Comparison of ENCODE assay signal across 17 cellular contexts in the genomic region with DNA sequence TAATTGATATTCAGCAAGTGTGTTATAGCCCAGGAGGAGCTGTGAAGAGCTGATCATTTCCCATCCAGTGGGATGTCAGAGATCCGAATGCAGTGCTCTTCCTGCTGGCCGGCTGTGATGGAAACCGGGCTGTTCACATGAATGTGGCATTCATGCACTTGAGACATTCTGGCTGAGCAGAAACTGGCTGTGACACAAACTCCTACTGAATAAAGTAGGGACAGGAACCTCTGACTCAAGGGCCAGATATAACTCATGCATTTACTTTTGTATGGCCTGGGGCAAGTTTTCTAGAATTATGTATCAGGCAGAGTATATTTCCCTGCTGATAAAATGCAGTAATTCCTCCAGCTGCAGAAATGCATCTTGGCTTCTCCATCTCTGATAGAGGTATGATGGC.
DNase-seq lines count a peak whose midpoint lies in the region; ATAC-seq and TF ChIP-seq lines count a peak whose summit lies in the region.
"Had no signal": no experiment of that assay in that cellular context is flagged by ENCODE, and none has a peak within 500 bp of the region (broad histone marks: within the 10 kb centered on the region; RNA-seq: fewer than 3 reads in every experiment).

No MANE protein-coding gene starts in this region.

- no peaks in the 10 kb centered on the region for H3K36me3 ChIP-seq in PC-3 (ENCODE audit: low read depth, low read length)

- no peak overlapping the region for H3K4me3 Mint-ChIP-seq in stimulated activated naive B cell treated with anti-CD40 and anti-IgM and Interleukin-4, amounts not matched to agents 10 μg/mL and 1 μg/mL and 100 μg/mL, for 72 hours
- H3K4me3 Mint-ChIP-seq: CD4-positive, alpha-beta memory T cell; GM23338; H9 had no signal

- H3K9me3 Mint-ChIP-seq in stimulated activated naive B cell treated with anti-CD40 and anti-IgM and Interleukin-4, amounts not matched to agents 10 μg/mL and 1 μg/mL and 100 μg/mL, for 72 hours = no peaks in the 10 kb centered on the region
- H3K9me3 Mint-ChIP-seq: CD4-positive, alpha-beta memory T cell; GM23338; H9 had no signal

- no peaks in the 10 kb centered on the region for H3K27me3 Mint-ChIP-seq in stimulated activated naive B cell treated with anti-CD40 and anti-IgM and Interleukin-4, amounts not matched to agents 10 μg/mL and 1 μg/mL and 100 μg/mL, for 72 hours
- H3K27me3 Mint-ChIP-seq: CD4-positive, alpha-beta memory T cell had no signal

- H3F3A ChIP-seq in PC-3 (ENCODE audit: low read length, unreplicated experiment) = no peaks in the 10 kb centered on the region

- CTCF ChIA-PET in PC-3 (lab: Charles Lee) = no interaction called here

- no peaks in the 10 kb centered on the region for H4K20me1 ChIP-seq in PC-3 (ENCODE audit: low read length)

- POLR2A ChIA-PET in PC-3 (lab: Charles Lee; ENCODE audit: unreplicated experiment) = no interaction called here

- no peaks in the 10 kb centered on the region for H3K36me3 Mint-ChIP-seq in stimulated activated naive B cell treated with anti-CD40 and anti-IgM and Interleukin-4, amounts not matched to agents 10 μg/mL and 1 μg/mL and 100 μg/mL, for 72 hours
- H3K36me3 Mint-ChIP-seq: CD4-positive, alpha-beta memory T cell had no signal

- no peaks in the 10 kb centered on the region for H3K4me1 ChIP-seq in PC-3 (ENCODE audit: insufficient read depth, low read length)
- H3K4me1 ChIP-seq: Caco-2 had no signal

- H3K4me2 ChIP-seq in PC-3 (ENCODE audit: low read length) = no peak overlapping the region
- H3K4me2 ChIP-seq: GM23338 had no signal

- H3K9ac ChIP-seq in PC-3 (ENCODE audit: low read length) = no peak overlapping the region

- H3K4me3 ChIP-seq in PC-3 (ENCODE audit: low read length) (no peak overlapping the region), epithelial cell of esophagus (ENCODE audit: low read length) (no peak overlapping the region)
- H3K4me3 ChIP-seq: GM12878, GM23338 had no signal

- H3K4me1 Mint-ChIP-seq in stimulated activated naive B cell treated with anti-CD40 and anti-IgM and Interleukin-4, amounts not matched to agents 10 μg/mL and 1 μg/mL and 100 μg/mL, for 72 hours = peaks cover 6 to 8% of the 10 kb centered on the region in 2 donors
- H3K4me1 Mint-ChIP-seq: CD4-positive, alpha-beta memory T cell; GM23338; H9 had no signal

- H2AFZ ChIP-seq in PC-3 (ENCODE audit: low read length) = no peak overlapping the region
- H2AFZ ChIP-seq: GM23338 had no signal

- DNase-seq in ELR (ENCODE audit: low read depth) (peak; percentile 18), PC-3 (peak; percentile 49), epithelial cell of esophagus (ENCODE audit: low read depth) (peak; percentile 41), NCI-H526 treated with DMSO at 0.1 percent for 48 hours (lab: John Stamatoyannopoulos, UW) (no peak)
- DNase-seq in stimulated activated naive B cell treated with anti-CD40 and anti-IgM and Interleukin-4, amounts not matched to agents 10 μg/mL and 1 μg/mL and 100 μg/mL, for 72 hours = no peak
- no peak for DNase-seq in activated effector memory CD4-positive, alpha-beta T cell treated with Interleukin-2 at 50 U/mL for 16 hours
- DNase-seq: C1 segment of cervical spinal cord; Caco-2; CD4-positive, alpha-beta memory T cell; DMS153; DND-41; GDM1; H9 had no signal

- H3K27ac ChIP-seq in PC-3 (ENCODE audit: low read length) = no peak overlapping the region

- no peak for TF ChIP-seq CTCF in PC-3 (conservative IDR thresholded peaks at IDR 0.05; ENCODE audit: low read depth, low read length)
- no peak for TF ChIP-seq CTCF in epithelial cell of esophagus (IDR thresholded peaks at IDR 0.05; ENCODE audit: insufficient read depth, low read depth, low read length, missing control alignments)

- no TSS peak for BruUV-seq in PC-3 (replicated peaks; lab: Mats Ljungman, UMichigan)

- intact Hi-C loops in PC-3 (cut with micrococcal nuclease) = no loop called here

- no peaks in the 10 kb centered on the region for H3K9me2 ChIP-seq in PC-3 (replicated peaks; ENCODE audit: low read length)

- H3K9me3 ChIP-seq in PC-3 (ENCODE audit: low read length) = no peaks in the 10 kb centered on the region
- H3K9me3 ChIP-seq: Caco-2 had no signal

- ATAC-seq in PC-3 = peak; percentile 40
- ATAC-seq in stimulated activated naive B cell treated with anti-CD40 and anti-IgM and Interleukin-4, amounts not matched to agents 10 μg/mL and 1 μg/mL and 100 μg/mL, for 72 hours (replicated peaks) = peak; percentile 60 to 69
- ATAC-seq in HG02981 (IDR thresholded peaks at IDR 0.05; ENCODE audit: unreplicated experiment) = no peak
- ATAC-seq: GM12878, GM23338, HCT116 had no signal

- no peaks in the 10 kb centered on the region for H3K27me3 ChIP-seq in PC-3 (ENCODE audit: low read length)

- no peaks in the 10 kb centered on the region for H3K79me2 ChIP-seq in PC-3 (ENCODE audit: low read length)

- H3K27ac Mint-ChIP-seq in stimulated activated naive B cell treated with anti-CD40 and anti-IgM and Interleukin-4, amounts not matched to agents 10 μg/mL and 1 μg/mL and 100 μg/mL, for 72 hours = no peak overlapping the region
- H3K27ac Mint-ChIP-seq: CD4-positive, alpha-beta memory T cell; GM23338; H9 had no signal

Comparison
In these comparisons a context has a peak if more than half of its experiments do, and no peak if none do; other contexts are left out.
1. DNase-seq: peak in ELR (single experiment), PC-3 (single experiment) and epithelial cell of esophagus (single experiment); none in stimulated activated naive B cell treated with anti-CD40 and anti-IgM and Interleukin-4, amounts not matched to agents 10 μg/mL and 1 μg/mL and 100 μg/mL, for 72 hours (single experiment), activated effector memory CD4-positive, alpha-beta T cell treated with Interleukin-2 at 50 U/mL for 16 hours (single experiment) and NCI-H526 treated with DMSO at 0.1 percent for 48 hours (single experiment).